Comparison of ENCODE assay signal across 13 cellular contexts in genomic region chr12:79678306-79678705, GRCh38. TPM values are rescaled to one million over a fixed set of nuclear protein-coding genes. Genes with fewer than 3 reads are reported as not detected.
DNase-seq lines count a peak whose midpoint lies in the region; ATAC-seq lines count a peak whose summit lies in the region.
"Had no signal": no experiment of that assay in that cellular context is flagged by ENCODE, and none has a peak within 500 bp of the region (broad histone marks: within the 10 kb centered on the region; RNA-seq: fewer than 3 reads in every experiment).

No MANE protein-coding gene starts in this region.

- DNase-seq in KBM-7, result peak; percentile 38
- peak; percentile 17 for DNase-seq in SK-MEL-5 (ENCODE audit: low read depth, low spot score)
- peak; percentile 67 for DNase-seq in foreskin melanocyte
- no peak for DNase-seq in stimulated activated naive B cell treated with anti-CD40 and anti-IgM and Interleukin-4, amounts not matched to agents 10 μg/mL and 1 μg/mL and 100 μg/mL, for 72 hours
- DNase-seq in hypothalamus (lab: John Stamatoyannopoulos, UW), result no peak
- DNase-seq: ACHN; CD4-positive, alpha-beta T cell; DMS79 treated with DMSO at 0.1 percent for 48 hours; NCI-H1092 treated with DMSO at 0.1 percent for 48 hours; NCI-H1694; SIG-M5 had no signal

- no peaks in the 10 kb centered on the region for H3K9me3 Mint-ChIP-seq in stimulated activated naive B cell treated with anti-CD40 and anti-IgM and Interleukin-4, amounts not matched to agents 10 μg/mL and 1 μg/mL and 100 μg/mL, for 72 hours
- H3K9me3 Mint-ChIP-seq: CD4-positive, alpha-beta T cell had no signal

- peak; percentile 51 to 55 for ATAC-seq in stimulated activated naive B cell treated with anti-CD40 and anti-IgM and Interleukin-4, amounts not matched to agents 10 μg/mL and 1 μg/mL and 100 μg/mL, for 72 hours (replicated peaks)
- no peak for ATAC-seq in GM18517 (IDR thresholded peaks at IDR 0.05; ENCODE audit: unreplicated experiment)
- no peak for ATAC-seq in HG03520 (IDR thresholded peaks at IDR 0.05; ENCODE audit: unreplicated experiment)

- in situ Hi-C loops in KBM-7 (cut with MboI; ENCODE audit: low pct_unique_long_range_greater_than_20kb, low sequenced_read_pairs), result no loop called here
- in situ Hi-C loops in SK-MEL-5 (cut with HindIII; ENCODE audit: low pct_unique_long_range_greater_than_20kb, low sequenced_read_pairs), result no loop called here

- H3K27me3 Mint-ChIP-seq in stimulated activated naive B cell treated with anti-CD40 and anti-IgM and Interleukin-4, amounts not matched to agents 10 μg/mL and 1 μg/mL and 100 μg/mL, for 72 hours, result no peaks in the 10 kb centered on the region

- no peak overlapping the region for H3K4me3 Mint-ChIP-seq in stimulated activated naive B cell treated with anti-CD40 and anti-IgM and Interleukin-4, amounts not matched to agents 10 μg/mL and 1 μg/mL and 100 μg/mL, for 72 hours
- H3K4me3 Mint-ChIP-seq: CD4-positive, alpha-beta T cell had no signal

- peaks cover 34 to 46% of the 10 kb centered on the region in 2 donors for H3K4me1 Mint-ChIP-seq in stimulated activated naive B cell treated with anti-CD40 and anti-IgM and Interleukin-4, amounts not matched to agents 10 μg/mL and 1 μg/mL and 100 μg/mL, for 72 hours

- H3K27ac Mint-ChIP-seq in stimulated activated naive B cell treated with anti-CD40 and anti-IgM and Interleukin-4, amounts not matched to agents 10 μg/mL and 1 μg/mL and 100 μg/mL, for 72 hours, result no peak overlapping the region
- H3K27ac Mint-ChIP-seq: CD4-positive, alpha-beta T cell had no signal

- peaks cover 8 to 20% of the 10 kb centered on the region in 2 donors for H3K36me3 Mint-ChIP-seq in stimulated activated naive B cell treated with anti-CD40 and anti-IgM and Interleukin-4, amounts not matched to agents 10 μg/mL and 1 μg/mL and 100 μg/mL, for 72 hours

RNA-seq across cellular contexts. Expression of gene PAWR, which starts 12.5 kb away (rescaled TPM):
- total RNA-seq in SK-MEL-5 (2014; rRNA removed; shearing (Covaris generic)), result 11.3 and 22.6 TPM in 2 replicates
- polyA plus RNA-seq in SK-MEL-5 (2015; cell fraction: cytosol; rRNA removed), result 13.0 and 17.8 TPM in 2 replicates
- polyA plus RNA-seq in SK-MEL-5 (2015; cell fraction: nucleus; rRNA removed), result 10.2 and 43.3 TPM in 2 replicates

Comparison
In these comparisons a context has a peak if more than half of its experiments do, and no peak if none do; other contexts are left out.
1. DNase-seq: peak in KBM-7 (single experiment), SK-MEL-5 (single experiment) and foreskin melanocyte (single experiment); none in stimulated activated naive B cell treated with anti-CD40 and anti-IgM and Interleukin-4, amounts not matched to agents 10 μg/mL and 1 μg/mL and 100 μg/mL, for 72 hours (single experiment) and hypothalamus (0 of 51).
2. ATAC-seq: peak in stimulated activated naive B cell treated with anti-CD40 and anti-IgM and Interleukin-4, amounts not matched to agents 10 μg/mL and 1 μg/mL and 100 μg/mL, for 72 hours (2 of 2); none in GM18517 (single experiment) and HG03520 (single experiment).